29 cellular contexts compared by ENCODE assay signal in genomic region chr6:116375262-116375661, GRCh38.
"Had no signal": no experiment of that assay in that cellular context is flagged by ENCODE, and none has a peak within 500 bp of the region (broad histone marks: within the 10 kb centered on the region; RNA-seq: fewer than 3 reads in every experiment).

No MANE protein-coding gene starts in this region.

- ATAC-seq: activated naive CD4-positive, alpha-beta T cell treated with anti-CD3 and anti-CD28 coated beads, Interleukin-2, amount 50 U/mL, for 72 hours; activated T-cell treated with anti-CD3 and anti-CD28 coated beads, Interleukin-2, amount 50 U/mL, for 72 hours; esophagus mucosa; gastrocnemius medialis; heart left ventricle had no signal

- H3K4me3 Mint-ChIP-seq: activated CD4-positive, alpha-beta memory T cell treated with anti-CD3 and anti-CD28 coated beads, Interleukin-2, amount 10 ng/mL, durations not matched to agents 7 days and 5 days; activated CD4-positive, alpha-beta T cell treated with anti-CD3 and anti-CD28 coated beads, Interleukin-2, amount 10 ng/mL, durations not matched to agents 7 days and 5 days; activated naive CD4-positive, alpha-beta T cell treated with anti-CD3 and anti-CD28 coated beads, Interleukin-2, amount 10 ng/mL, durations not matched to agents 7 days and 5 days; activated naive CD8-positive, alpha-beta T cell treated with anti-CD3 and anti-CD28 coated beads, Interleukin-2, amount 10 ng/mL, durations not matched to agents 7 days and 5 days; activated T-cell treated with anti-CD3 and anti-CD28 coated beads, Interleukin-2, amount 50 U/mL, for 24 hours; activated T-cell treated with anti-CD3 and anti-CD28 coated beads, Interleukin-2, amount 50 U/mL, for 72 hours had no signal

- H3K27ac Mint-ChIP-seq: activated CD4-positive, alpha-beta memory T cell treated with anti-CD3 and anti-CD28 coated beads, Interleukin-2, amount 10 ng/mL, durations not matched to agents 7 days and 5 days; activated CD4-positive, alpha-beta T cell treated with anti-CD3 and anti-CD28 coated beads, Interleukin-2, amount 10 ng/mL, durations not matched to agents 7 days and 5 days; activated naive CD4-positive, alpha-beta T cell treated with anti-CD3 and anti-CD28 coated beads, Interleukin-2, amount 10 ng/mL, durations not matched to agents 7 days and 5 days; activated naive CD4-positive, alpha-beta T cell treated with anti-CD3 and anti-CD28 coated beads, Interleukin-2, amount 50 U/mL, for 72 hours; activated naive CD8-positive, alpha-beta T cell treated with anti-CD3 and anti-CD28 coated beads, Interleukin-2, amount 10 ng/mL, durations not matched to agents 7 days and 5 days; activated T-cell treated with anti-CD3 and anti-CD28 coated beads, Interleukin-2, amount 50 U/mL, for 24 hours; activated T-cell treated with anti-CD3 and anti-CD28 coated beads, Interleukin-2, amount 50 U/mL, for 72 hours had no signal

- H3K4me3 ChIP-seq: colonic mucosa, gastrocnemius medialis, heart left ventricle had no signal

- H3K9me3 ChIP-seq: colonic mucosa, gastrocnemius medialis, heart left ventricle had no signal

- H3K27ac ChIP-seq: colonic mucosa, gastrocnemius medialis, heart left ventricle had no signal

- H3K27me3 ChIP-seq: gastrocnemius medialis, heart left ventricle had no signal

- H3K36me3 ChIP-seq: colonic mucosa, gastrocnemius medialis had no signal

- H3K9me3 Mint-ChIP-seq: activated CD4-positive, alpha-beta memory T cell treated with anti-CD3 and anti-CD28 coated beads, Interleukin-2, amount 10 ng/mL, durations not matched to agents 7 days and 5 days; activated CD4-positive, alpha-beta T cell treated with anti-CD3 and anti-CD28 coated beads, Interleukin-2, amount 10 ng/mL, durations not matched to agents 7 days and 5 days; activated naive CD4-positive, alpha-beta T cell treated with anti-CD3 and anti-CD28 coated beads, Interleukin-2, amount 10 ng/mL, durations not matched to agents 7 days and 5 days; activated naive CD4-positive, alpha-beta T cell treated with anti-CD3 and anti-CD28 coated beads, Interleukin-2, amount 50 U/mL, for 72 hours; activated naive CD8-positive, alpha-beta T cell treated with anti-CD3 and anti-CD28 coated beads, Interleukin-2, amount 10 ng/mL, durations not matched to agents 7 days and 5 days; activated T-cell treated with anti-CD3 and anti-CD28 coated beads, Interleukin-2, amount 50 U/mL, for 24 hours; activated T-cell treated with anti-CD3 and anti-CD28 coated beads, Interleukin-2, amount 50 U/mL, for 72 hours had no signal

- DNase-seq: activated CD4-positive, alpha-beta memory T cell treated with anti-CD3 and anti-CD28 coated beads, Interleukin-2, amount 10 ng/mL, durations not matched to agents 7 days and 5 days; activated CD4-positive, alpha-beta T cell treated with anti-CD3 and anti-CD28 coated beads for 1 hour; activated CD4-positive, alpha-beta T cell treated with anti-CD3 and anti-CD28 coated beads for 4 hours; activated CD4-positive, alpha-beta T cell treated with anti-CD3 and anti-CD28 coated beads, Interleukin-2, amount 10 ng/mL, durations not matched to agents 7 days and 5 days; activated CD4-positive, alpha-beta T cell treated with anti-CD3 and anti-CD28 coated beads, Interleukin-2, amount 50 U/mL, for 4 hours; activated CD8-positive, alpha-beta memory T cell treated with anti-CD3 and anti-CD28 coated beads, Interleukin-2, amount 50 U/mL, for 48 hours; activated gamma-delta T cell; activated naive CD4-positive, alpha-beta T cell; activated naive CD4-positive, alpha-beta T cell treated with anti-CD3 and anti-CD28 coated beads, Interleukin-2, amount 10 ng/mL, durations not matched to agents 7 days and 5 days; activated naive CD8-positive, alpha-beta T cell treated with anti-CD3 and anti-CD28 coated beads, Interleukin-2, amount 10 ng/mL, durations not matched to agents 7 days and 5 days; activated T-cell treated with anti-CD3 and anti-CD28 coated beads for 4 hours; activated T-cell treated with anti-CD3 and anti-CD28 coated beads, Interleukin-2, amount 50 U/mL, for 24 hours; activated T-cell treated with anti-CD3 and anti-CD28 coated beads, Interleukin-2, amount 50 U/mL, for 72 hours; amniotic stem cell; anterior cingulate cortex; caudate nucleus; cerebellar nuclear complex; colonic mucosa; effector CD8-positive, alpha-beta T cell; foreskin fibroblast; gastrocnemius medialis; glutamatergic neuron; heart left ventricle; T-helper 2 cell had no signal

- FAIRE-seq: astrocyte, endometrium, endothelial cell of umbilical vein had no signal

- H3K36me3 Mint-ChIP-seq: activated naive CD4-positive, alpha-beta T cell treated with anti-CD3 and anti-CD28 coated beads, Interleukin-2, amount 10 ng/mL, durations not matched to agents 7 days and 5 days; activated naive CD4-positive, alpha-beta T cell treated with anti-CD3 and anti-CD28 coated beads, Interleukin-2, amount 50 U/mL, for 72 hours; activated naive CD8-positive, alpha-beta T cell treated with anti-CD3 and anti-CD28 coated beads, Interleukin-2, amount 10 ng/mL, durations not matched to agents 7 days and 5 days had no signal
